ENCODE assay signal across 18 cellular contexts in genomic region chr18:27954226-27954625, GRCh38.
DNase-seq lines count a peak whose midpoint lies in the region; ATAC-seq, FAIRE-seq and TF ChIP-seq lines count a peak whose summit lies in the region.
"Had no signal": no experiment of that assay in that cellular context is flagged by ENCODE, and none has a peak within 500 bp of the region (broad histone marks: within the 10 kb centered on the region; RNA-seq: fewer than 3 reads in every experiment).

No MANE protein-coding gene starts in this region.

- 65 to 83% (median 82%) methylated on average over 3 of the region's 3 CpGs for WGBS in small intestine, 3 donors

- CTCF ChIA-PET in PC-3 (lab: Charles Lee): no interaction called here

- H3K27ac ChIP-seq in PC-3 (ENCODE audit: low read length): no peak overlapping the region
- no peak overlapping the region for H3K27ac ChIP-seq in neural progenitor cell
- H3K27ac ChIP-seq in small intestine (ENCODE audit: low read depth in 1 of 2, low read length in 1 of 2): no peak overlapping the region
- H3K27ac ChIP-seq: C4-2B, heart left ventricle, right lobe of liver, SJCRH30 had no signal

- H3K9me3 ChIP-seq in PC-3 (ENCODE audit: low read length) (no peaks in the 10 kb centered on the region), neural progenitor cell (ENCODE audit: low read depth) (no peaks in the 10 kb centered on the region), small intestine (ENCODE audit: control insufficient read depth, low read depth) (no peaks in the 10 kb centered on the region)
- H3K9me3 ChIP-seq: HAP-1, heart left ventricle, right lobe of liver, SJCRH30 had no signal

- H4K20me1 ChIP-seq in PC-3 (ENCODE audit: low read length): no peaks in the 10 kb centered on the region
- no peaks in the 10 kb centered on the region for H4K20me1 ChIP-seq in neural progenitor cell (ENCODE audit: low read depth)

- no TSS peak for BruUV-seq in PC-3 (replicated peaks; lab: Mats Ljungman, UMichigan)

- no peaks in the 10 kb centered on the region for H3K4me1 ChIP-seq in PC-3 (ENCODE audit: insufficient read depth, low read length)
- H3K4me1 ChIP-seq in neural progenitor cell: peaks cover 16% of the 10 kb centered on the region
- H3K4me1 ChIP-seq in small intestine (ENCODE audit: control insufficient read depth in 2 of 2, insufficient read depth in 1 of 2, low read depth in 1 of 2, low read length in 1 of 2): no peaks in the 10 kb centered on the region
- H3K4me1 ChIP-seq: right lobe of liver, SJCRH30 had no signal

- no peak for TF ChIP-seq CTCF in PC-3 (conservative IDR thresholded peaks at IDR 0.05; ENCODE audit: low read depth, low read length)
- no peak for TF ChIP-seq CTCF in epithelial cell of esophagus (IDR thresholded peaks at IDR 0.05; ENCODE audit: insufficient read depth, low read depth, low read length, missing control alignments)
- no peak for TF ChIP-seq CTCF in neural progenitor cell (IDR thresholded peaks at IDR 0.05)

- H3K36me3 Mint-ChIP-seq in neural progenitor cell: peaks cover 60% of the 10 kb centered on the region
- H3K36me3 Mint-ChIP-seq: activated naive CD8-positive, alpha-beta T cell had no signal

- POLR2A ChIA-PET in PC-3 (lab: Charles Lee; ENCODE audit: unreplicated experiment): no interaction called here

- DNase-seq in EL (peak; percentile 39), PC-3 (peak; percentile 13), epithelial cell of esophagus (ENCODE audit: low read depth) (peak; percentile 35), neural progenitor cell (ENCODE audit: low spot score) (peak; percentile 22), NCI-H774 (lab: John Stamatoyannopoulos, UW) (no peak), small intestine (no peak), germinal center (ENCODE audit: low spot score) (no peak), glomerular visceral epithelial cell (ENCODE audit: extremely low spot score) (no peak)
- DNase-seq: heart left ventricle, left cardiac atrium, NCI-H1436, right lobe of liver had no signal

- H3F3A ChIP-seq in PC-3 (ENCODE audit: low read length, unreplicated experiment): no peaks in the 10 kb centered on the region
- peaks cover 42% of the 10 kb centered on the region for H3F3A ChIP-seq in neural progenitor cell (ENCODE audit: low read depth)

- no peak for FAIRE-seq in small intestine (lab: Jason Lieb, UNC)
- FAIRE-seq: GM18507 had no signal

- peaks cover 46% of the 10 kb centered on the region for H3K4me1 Mint-ChIP-seq in neural progenitor cell

- no peaks in the 10 kb centered on the region for H3K9me3 Mint-ChIP-seq in neural progenitor cell
- H3K9me3 Mint-ChIP-seq: nephron had no signal

- peaks cover 2% of the 10 kb centered on the region for H3K27me3 Mint-ChIP-seq in neural progenitor cell (ENCODE audit: insufficient read depth, low read depth)
- H3K27me3 Mint-ChIP-seq: activated naive CD8-positive, alpha-beta T cell had no signal

- H3K9ac ChIP-seq in PC-3 (ENCODE audit: low read length) (no peak overlapping the region), neural progenitor cell (no peak overlapping the region)

- H3K4me3 Mint-ChIP-seq in neural progenitor cell: no peak overlapping the region
- H3K4me3 Mint-ChIP-seq: activated naive CD8-positive, alpha-beta T cell; nephron had no signal

- H3K9me2 ChIP-seq in PC-3 (replicated peaks; ENCODE audit: low read length): no peaks in the 10 kb centered on the region

- H3K27me3 ChIP-seq in PC-3 (ENCODE audit: low read length): no peaks in the 10 kb centered on the region
- H3K27me3 ChIP-seq in neural progenitor cell: no peaks in the 10 kb centered on the region
- H3K27me3 ChIP-seq in small intestine (ENCODE audit: control insufficient read depth in 2 of 2, insufficient read depth in 2 of 2, low read length in 2 of 2): no peaks in the 10 kb centered on the region
- H3K27me3 ChIP-seq: heart left ventricle, right lobe of liver, SJCRH30 had no signal

- H3K4me3 ChIP-seq in PC-3 (ENCODE audit: low read length): no peak overlapping the region
- no peak overlapping the region for H3K4me3 ChIP-seq in epithelial cell of esophagus (ENCODE audit: low read length)
- no peak overlapping the region for H3K4me3 ChIP-seq in neural progenitor cell
- no peak overlapping the region for H3K4me3 ChIP-seq in small intestine (ENCODE audit: low read depth in 1 of 2, low read length in 2 of 2)
- H3K4me3 ChIP-seq: HAP-1, heart left ventricle, right lobe of liver, SJCRH30 had no signal

- no peak for ATAC-seq in PC-3

- peak overlapping the region; percentile 91 for H3K27ac Mint-ChIP-seq in neural progenitor cell
- H3K27ac Mint-ChIP-seq: activated naive CD8-positive, alpha-beta T cell; nephron had no signal

- H3K79me2 ChIP-seq in PC-3 (ENCODE audit: low read length) (no peaks in the 10 kb centered on the region), neural progenitor cell (ENCODE audit: low read depth) (peaks cover 4% of the 10 kb centered on the region)

- H2AFZ ChIP-seq in PC-3 (ENCODE audit: low read length) (no peak overlapping the region), neural progenitor cell (replicated peaks) (no peak overlapping the region)

- H3K36me3 ChIP-seq in PC-3 (ENCODE audit: low read depth, low read length) (0 out of 2 replicates have a peak, but pooled peaks cover 3% of the 10 kb centered on the region), neural progenitor cell (peaks cover 38% of the 10 kb centered on the region), small intestine (ENCODE audit: control insufficient read depth in 2 of 2, insufficient read depth in 2 of 2, low read length in 2 of 2) (no peaks in the 10 kb centered on the region)
- H3K36me3 ChIP-seq: HAP-1, SJCRH30 had no signal

- intact Hi-C loops in PC-3 (cut with micrococcal nuclease): no loop called here

- H3K4me2 ChIP-seq in PC-3 (ENCODE audit: low read length) (no peak overlapping the region), neural progenitor cell (no peak overlapping the region)

Comparison
In these comparisons a context has a peak if more than half of its experiments do, and no peak if none do; other contexts are left out.
1. DNase-seq: peak in EL (single experiment), PC-3 (single experiment), epithelial cell of esophagus (single experiment) and neural progenitor cell (single experiment); none in NCI-H774 (single experiment), small intestine (single experiment), germinal center (single experiment) and glomerular visceral epithelial cell (single experiment).